9 cellular contexts compared by ENCODE assay signal in genomic region chr1:109621402-109622101, GRCh38. TPM values are rescaled to one million over a fixed set of nuclear protein-coding genes. Genes with fewer than 3 reads are reported as not detected.
DNase-seq lines count a peak whose midpoint lies in the region; ATAC-seq and TF ChIP-seq lines count a peak whose summit lies in the region.
"Had no signal": no experiment of that assay in that cellular context is flagged by ENCODE, and none has a peak within 500 bp of the region (broad histone marks: within the 10 kb centered on the region; RNA-seq: fewer than 3 reads in every experiment).

No MANE protein-coding gene starts in this region.

- no peak overlapping the region for H3K27ac Mint-ChIP-seq in progenitor cell of endocrine pancreas

- H3K4me3 Mint-ChIP-seq in progenitor cell of endocrine pancreas (ENCODE audit: low read depth) = peak overlapping the region; percentile 95

- H3K9me3 Mint-ChIP-seq in progenitor cell of endocrine pancreas (ENCODE audit: low read depth) = no peaks in the 10 kb centered on the region

- peaks cover 3% of the 10 kb centered on the region for H3K27me3 Mint-ChIP-seq in progenitor cell of endocrine pancreas

- H3K36me3 Mint-ChIP-seq in progenitor cell of endocrine pancreas (ENCODE audit: insufficient read depth) = no peaks in the 10 kb centered on the region

- CTCF ChIA-PET in RWPE1 (lab: Yijun Ruan, JAX) = no interaction called here

- H3K4me3 ChIP-seq in epithelial cell of proximal tubule (ENCODE audit: low read depth, low read length) = peak overlapping the region; percentile 91

- H3K27ac ChIP-seq in RWPE1 = peak overlapping the region; percentile 88

- TF ChIP-seq CTCF in RWPE1 (conservative IDR thresholded peaks at IDR 0.05; ENCODE audit: low read depth) = no peak
- no peak for TF ChIP-seq CTCF in epithelial cell of proximal tubule (conservative IDR thresholded peaks at IDR 0.05; ENCODE audit: low read depth, low read length)
- no peak for TF ChIP-seq CTCF in progenitor cell of endocrine pancreas (IDR thresholded peaks at IDR 0.05; ENCODE audit: unreplicated experiment)

- peak; percentile 39 for DNase-seq in ELR (ENCODE audit: low read depth)
- no peak for DNase-seq in RWPE1 (ENCODE audit: low spot score)
- no peak for DNase-seq in epithelial cell of proximal tubule (ENCODE audit: low read depth)
- no peak for DNase-seq in progenitor cell of endocrine pancreas (ENCODE audit: low spot score, unreplicated experiment)
- no peak for DNase-seq in NCI-H524 treated with DMSO at 0.1 percent for 48 hours (lab: John Stamatoyannopoulos, UW)
- no peak for DNase-seq in activated gamma-delta T cell (lab: John Stamatoyannopoulos, UW)
- no peak for DNase-seq in left colon

- POLR2A ChIA-PET in RWPE1 (lab: Yijun Ruan, JAX; ENCODE audit: low non-redundant PET) = no interaction called here

- peaks cover 30% of the 10 kb centered on the region for H3K4me1 Mint-ChIP-seq in progenitor cell of endocrine pancreas (ENCODE audit: low read depth)

- intact Hi-C loops in left colon (cut with DNase I, micrococcal nuclease) = loop anchor here in 1 of 2 donors (5.0 kb wide), 1 partner anchor 69 kb away; no protein-coding TSS in a partner anchor

- no peak for ATAC-seq in left colon
- ATAC-seq in HG03135 (IDR thresholded peaks at IDR 0.05; ENCODE audit: unreplicated experiment) = no peak

RNA-seq across cellular contexts. Expression of gene AMPD2, which starts 1.9 kb away (rescaled TPM):
- total RNA-seq in epithelial cell of proximal tubule (63.8 and 110 TPM in 2 replicates), progenitor cell of endocrine pancreas (91.6 and 94.5 TPM in 2 replicates), left colon (10 to 100 TPM; 31.9 to 38.9 TPM)

RNA-seq across cellular contexts. Expression of gene GNAT2, which starts 2.1 kb away (rescaled TPM):
- total RNA-seq in epithelial cell of proximal tubule (0.58 TPM in 1 of 2 replicates, not detected in the other), progenitor cell of endocrine pancreas (0.57 TPM in 1 of 2 replicates, not detected in the other), left colon (under 1 TPM in 1 of 2 donors, not detected in 1; 0.73 TPM)
- total RNA-seq: RPMI7951 had no signal

RNA-seq across cellular contexts. Expression of gene GSTM4, which starts 34.3 kb away (rescaled TPM):
- 2.1 and 10.7 TPM in 2 replicates for total RNA-seq in epithelial cell of proximal tubule
- total RNA-seq in progenitor cell of endocrine pancreas = 21.0 and 21.2 TPM in 2 replicates
- total RNA-seq in left colon = 10 to 100 TPM; 74.8 to 83.5 TPM

RNA-seq across cellular contexts. Expression of gene GSTM2, which starts 46.3 kb away (rescaled TPM):
- total RNA-seq in epithelial cell of proximal tubule (6.8 and 8.9 TPM in 2 replicates), progenitor cell of endocrine pancreas (76.9 and 79.5 TPM in 2 replicates), left colon (10 to 100 TPM; 22.5 to 37.8 TPM)
